1 cellular context compared by ENCODE assay signal in genomic region chr3:149575213-149575961, GRCh38.
TF ChIP-seq lines count a peak whose summit lies in the region.

No MANE protein-coding gene starts in this region.

TF ChIP-seq in GM23338, 12 proteins besides CTCF, POLR2A, EP300 and RAD21 (continued from another document):
- no peak for TF ChIP-seq REST (IDR thresholded peaks at IDR 0.05; ENCODE audit: unreplicated experiment)
- no peak for TF ChIP-seq STAT1 (IDR thresholded peaks at IDR 0.05; ENCODE audit: unreplicated experiment)
- no peak for TF ChIP-seq ZNF114 (CRISPR knock-in tag; IDR thresholded peaks at IDR 0.05)
- no peak for TF ChIP-seq ZNF331 (CRISPR knock-in tag; IDR thresholded peaks at IDR 0.05; ENCODE audit: low read depth)
- no peak for TF ChIP-seq POLR2AphosphoS5 (IDR thresholded peaks at IDR 0.05; ENCODE audit: low read depth)
- no peak for TF ChIP-seq EZH2phosphoT487 (IDR thresholded peaks at IDR 0.05; ENCODE audit: unreplicated experiment)
- TF ChIP-seq NANOG (IDR thresholded peaks at IDR 0.05; ENCODE audit: borderline replicate concordance), result no peak
